Comparison of ENCODE assay signal across 19 cellular contexts in genomic region chr3:160617636-160618035, GRCh38. TPM values are rescaled to one million over a fixed set of nuclear protein-coding genes. Genes with fewer than 3 reads are reported as not detected.
DNase-seq lines count a peak whose midpoint lies in the region; ATAC-seq and TF ChIP-seq lines count a peak whose summit lies in the region.
"Had no signal": no experiment of that assay in that cellular context is flagged by ENCODE, and none has a peak within 500 bp of the region (broad histone marks: within the 10 kb centered on the region; RNA-seq: fewer than 3 reads in every experiment).

No MANE protein-coding gene starts in this region.

- 55% methylated on average over 2 of the region's 2 CpGs for WGBS in right cardiac atrium

- H3K4me3 ChIP-seq in right cardiac atrium (ENCODE audit: low read length) = no peak overlapping the region
- no peak overlapping the region for H3K4me3 ChIP-seq in brain microvascular endothelial cell (ENCODE audit: low read depth, low read length)
- no peak overlapping the region for H3K4me3 ChIP-seq in SJCRH30
- H3K4me3 ChIP-seq: HAP-1 had no signal

- intact Hi-C loops in left ventricle myocardium superior (cut with micrococcal nuclease) = no loop called here
- intact Hi-C loops in right cardiac atrium (cut with DNase I) = no loop called here

- in situ Hi-C loops in brain microvascular endothelial cell (cut with HindIII; ENCODE audit: low pct_ligation_motif_present, low sequenced_read_pairs) = no loop called here

- no peaks in the 10 kb centered on the region for H3K27me3 ChIP-seq in right cardiac atrium (ENCODE audit: control insufficient read depth, insufficient read depth)
- H3K27me3 ChIP-seq in brain microvascular endothelial cell (replicated peaks) = no peaks in the 10 kb centered on the region
- H3K27me3 ChIP-seq in SJCRH30 = no peaks in the 10 kb centered on the region

- ATAC-seq in left ventricle myocardium superior (peak; percentile 32), right cardiac atrium (no peak), left lobe of liver (peak; percentile 80)

- H3K9me3 ChIP-seq in right cardiac atrium (ENCODE audit: control insufficient read depth, low read length) (no peaks in the 10 kb centered on the region), SJCRH30 (replicated peaks) (no peaks in the 10 kb centered on the region)
- H3K9me3 ChIP-seq: HAP-1 had no signal

- H3K4me1 ChIP-seq in right cardiac atrium (ENCODE audit: control insufficient read depth, insufficient read depth, low read length) (peaks cover 1% of the 10 kb centered on the region), SJCRH30 (no peaks in the 10 kb centered on the region)
- H3K4me1 ChIP-seq: HAP-1 had no signal

- no peaks in the 10 kb centered on the region for H3K4me1 Mint-ChIP-seq in activated naive CD8-positive, alpha-beta T cell treated with anti-CD3 and anti-CD28 coated beads for 36 hours

- peaks cover 31% of the 10 kb centered on the region for H3K27me3 Mint-ChIP-seq in activated naive CD8-positive, alpha-beta T cell treated with anti-CD3 and anti-CD28 coated beads for 36 hours

- H3K36me3 Mint-ChIP-seq in activated naive CD8-positive, alpha-beta T cell treated with anti-CD3 and anti-CD28 coated beads for 36 hours = no peaks in the 10 kb centered on the region

- no peaks in the 10 kb centered on the region for H3K9me3 Mint-ChIP-seq in activated naive CD8-positive, alpha-beta T cell treated with anti-CD3 and anti-CD28 coated beads for 36 hours

- H3K27ac ChIP-seq in right cardiac atrium (ENCODE audit: low read length) (no peak overlapping the region), brain microvascular endothelial cell (no peak overlapping the region), SJCRH30 (no peak overlapping the region)
- H3K27ac ChIP-seq: C4-2B had no signal

- H3K4me3 Mint-ChIP-seq in activated naive CD8-positive, alpha-beta T cell treated with anti-CD3 and anti-CD28 coated beads for 36 hours = no peak overlapping the region

- no peak for DNase-seq in left ventricle myocardium superior
- DNase-seq in right cardiac atrium = no peak
- no peak for DNase-seq in brain microvascular endothelial cell
- DNase-seq in left lobe of liver (ENCODE audit: low spot score) = peak; percentile 70
- no peak for DNase-seq in SJCRH30
- no peak for DNase-seq in NCI-H1436 treated with DMSO at 0.1 percent for 48 hours (lab: John Stamatoyannopoulos, UW)
- DNase-seq in NCI-H2196 treated with DMSO at 0.1 percent for 48 hours (lab: John Stamatoyannopoulos, UW; ENCODE audit: unreplicated experiment) = no peak
- no peak for DNase-seq in activated naive CD8-positive, alpha-beta T cell treated with anti-CD3 and anti-CD28 coated beads for 36 hours
- DNase-seq: DMS153, IMR-90, Kasumi-1, MM.1S, NCI-H1105, NCI-H187, NCI-H526 treated with DMSO at 0.1 percent for 48 hours had no signal

- no peaks in the 10 kb centered on the region for H3K36me3 ChIP-seq in brain microvascular endothelial cell (replicated peaks)
- no peaks in the 10 kb centered on the region for H3K36me3 ChIP-seq in SJCRH30
- H3K36me3 ChIP-seq: HAP-1 had no signal

- H3K27ac Mint-ChIP-seq in activated naive CD8-positive, alpha-beta T cell treated with anti-CD3 and anti-CD28 coated beads for 36 hours = no peak overlapping the region

- peak; percentile 6 for TF ChIP-seq CTCF in brain microvascular endothelial cell (IDR thresholded peaks at IDR 0.05; ENCODE audit: low read depth, low read length, missing control alignments)

RNA-seq across cellular contexts. Expression of gene KPNA4, which starts 52.3 kb away (rescaled TPM):
- 139 TPM for total RNA-seq in left ventricle myocardium superior
- 100 to 1,000 TPM in 3 of 4 donors, 10 to 100 TPM in 1; 96.4 to 132 (median 107) TPM for total RNA-seq in right cardiac atrium
- polyA plus RNA-seq in right cardiac atrium = 27.9 TPM
- total RNA-seq in left lobe of liver = 17.0 TPM
- total RNA-seq in SJCRH30 (2014; rRNA removed; shearing (Covaris generic)) = 35.3 and 35.4 TPM in 2 replicates
- total RNA-seq in activated naive CD8-positive, alpha-beta T cell treated with anti-CD3 and anti-CD28 coated beads for 36 hours = 10 to 100 TPM; 64.8 to 67.8 TPM

RNA-seq across cellular contexts. Expression of gene ARL14, which starts 59.3 kb away (rescaled TPM):
- total RNA-seq in left ventricle myocardium superior (not detected), right cardiac atrium (not detected), left lobe of liver (not detected)
- polyA plus RNA-seq in right cardiac atrium = 0.07 TPM
- not detected in 2 replicates for total RNA-seq in SJCRH30 (2014; rRNA removed; shearing (Covaris generic))
- total RNA-seq in activated naive CD8-positive, alpha-beta T cell treated with anti-CD3 and anti-CD28 coated beads for 36 hours = not detected
- total RNA-seq: A673, SK-MEL-5 had no signal

Comparison
In these comparisons a context has a peak if more than half of its experiments do, and no peak if none do; other contexts are left out.
1. ATAC-seq: peak in left ventricle myocardium superior (single experiment) and left lobe of liver (single experiment); none in right cardiac atrium (0 of 2).